Comparison of ENCODE assay signal across 19 cellular contexts in the genomic region with DNA sequence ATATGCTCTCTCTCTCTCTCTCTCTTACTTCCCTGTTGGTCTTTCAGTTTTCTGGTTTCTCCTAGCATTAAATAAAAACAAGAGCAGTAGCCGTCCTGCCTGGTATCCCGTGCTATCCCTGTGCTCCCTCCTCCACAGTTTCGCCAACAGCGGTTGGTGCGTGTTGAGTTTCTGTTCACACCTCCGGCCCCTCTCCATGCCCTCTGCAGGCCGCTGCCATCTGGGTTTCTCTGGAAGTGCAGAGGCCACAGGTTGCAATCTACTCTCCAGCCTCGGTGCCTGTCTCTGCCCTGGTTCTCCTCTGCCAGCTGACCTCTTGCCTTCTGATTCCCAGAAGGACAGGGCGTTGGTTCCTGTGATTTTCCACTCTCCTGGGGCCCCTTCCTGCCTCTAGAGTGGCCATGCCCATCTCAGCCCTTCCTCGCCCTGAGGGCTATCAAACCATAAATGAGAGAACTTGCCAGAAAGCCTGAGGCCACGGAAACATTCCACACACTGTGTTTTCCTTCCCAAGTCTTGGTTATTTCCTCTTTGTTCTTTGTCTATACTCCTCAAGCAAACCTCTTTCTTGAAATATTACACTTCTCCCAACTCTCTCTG.
DNase-seq lines count a peak whose midpoint lies in the region.
"Had no signal": no experiment of that assay in that cellular context is flagged by ENCODE, and none has a peak within 500 bp of the region (broad histone marks: within the 10 kb centered on the region; RNA-seq: fewer than 3 reads in every experiment).

No MANE protein-coding gene starts in this region.

- H3K9me3 ChIP-seq in CD4-positive, alpha-beta memory T cell (ENCODE audit: control insufficient read depth in 1 of 2, low read length in 2 of 2): no peaks in the 10 kb centered on the region
- H3K9me3 ChIP-seq in neuronal stem cell (replicated peaks in 1 of 2; ENCODE audit: control insufficient read depth in 2 of 2, insufficient read depth in 1 of 2, low read depth in 1 of 2, low read length in 2 of 2): peaks cover 0 to 3% of the 10 kb centered on the region in 2 donors
- H3K9me3 ChIP-seq: SJCRH30, testis had no signal

- H2BK5ac ChIP-seq in neuronal stem cell (ENCODE audit: low read length): no peak overlapping the region

- no peaks in the 10 kb centered on the region for H3K36me3 ChIP-seq in CD4-positive, alpha-beta memory T cell (ENCODE audit: insufficient read depth, low read length)
- no peaks in the 10 kb centered on the region for H3K36me3 ChIP-seq in neuronal stem cell (replicated peaks in 1 of 2; ENCODE audit: control insufficient read depth in 2 of 2, insufficient read depth in 2 of 2, low read length in 2 of 2)
- H3K36me3 ChIP-seq: SJCRH30 had no signal

- intact Hi-C loops in CD4-positive, alpha-beta memory T cell (cut with micrococcal nuclease): no loop called here

- no peak overlapping the region for H3K9ac ChIP-seq in neuronal stem cell (ENCODE audit: low read depth, low read length, poor library complexity)
- H3K9ac ChIP-seq: parathyroid adenoma had no signal

- CTCF ChIA-PET in CD4-positive, alpha-beta memory T cell (lab: Charles Lee; ENCODE audit: partially characterized antibody): no interaction called here

- POLR2A ChIA-PET in CD4-positive, alpha-beta memory T cell (lab: Charles Lee; ENCODE audit: partially characterized antibody): interaction anchor here (1.0 to 1.4 kb wide), 4 partner anchors 30 to 106 kb away, joined by 3 to 5 read pairs (median 4); no protein-coding TSS in a partner anchor

- no peak overlapping the region for H3K4me2 ChIP-seq in neuronal stem cell (ENCODE audit: insufficient read depth, low read length, poor library complexity, severe bottlenecking)

- H3K27ac Mint-ChIP-seq in CD4-positive, alpha-beta memory T cell: no peak overlapping the region
- H3K27ac Mint-ChIP-seq: activated CD4-positive, alpha-beta T cell treated with anti-CD3 and anti-CD28 coated beads, Interleukin-2, amount 10 ng/mL, durations not matched to agents 7 days and 5 days; memory B cell; natural killer cell treated with Interleukin-12 subunit alpha and Interleukin-12 subunit beta and Interleukin-15 and Interleukin-18, amount 100 ng/mL, for 72 hours; stimulated activated naive B cell treated with anti-CD40 and anti-IgM and Interleukin-4, amounts not matched to agents 10 μg/mL and 1 μg/mL and 100 μg/mL, for 72 hours; T-helper 1 cell treated with Interleukin-12 subunit alpha and Interleukin-12 subunit beta and Interleukin-4 antibody, amounts not matched to agents 30 μg/mL and 1 μg/mL, for 36 hours had no signal

- no peak overlapping the region for H3K23ac ChIP-seq in neuronal stem cell (ENCODE audit: low read depth, low read length, poor library complexity)

- no peak overlapping the region for H3K4me3 Mint-ChIP-seq in CD4-positive, alpha-beta memory T cell
- H3K4me3 Mint-ChIP-seq: activated CD4-positive, alpha-beta T cell treated with anti-CD3 and anti-CD28 coated beads, Interleukin-2, amount 10 ng/mL, durations not matched to agents 7 days and 5 days; memory B cell; natural killer cell treated with Interleukin-12 subunit alpha and Interleukin-12 subunit beta and Interleukin-15 and Interleukin-18, amount 100 ng/mL, for 72 hours; stimulated activated naive B cell treated with anti-CD40 and anti-IgM and Interleukin-4, amounts not matched to agents 10 μg/mL and 1 μg/mL and 100 μg/mL, for 72 hours; T-helper 1 cell treated with Interleukin-12 subunit alpha and Interleukin-12 subunit beta and Interleukin-4 antibody, amounts not matched to agents 30 μg/mL and 1 μg/mL, for 36 hours had no signal

- no peaks in the 10 kb centered on the region for H3K27me3 ChIP-seq in CD4-positive, alpha-beta memory T cell (ENCODE audit: insufficient read depth, low read length)
- peaks cover 0 to 4% (median 0%) of the 10 kb centered on the region in 3 experiments for H3K27me3 ChIP-seq in neuronal stem cell (ENCODE audit: control insufficient read depth in 3 of 3, insufficient read depth in 3 of 3, low read depth in 1 of 3, low read length in 3 of 3)
- H3K27me3 ChIP-seq: SJCRH30, testis had no signal

- H3K4me1 ChIP-seq in CD4-positive, alpha-beta memory T cell (ENCODE audit: insufficient read depth, low read length): peaks cover 58% of the 10 kb centered on the region
- peaks cover 0 to 18% of the 10 kb centered on the region in 2 donors for H3K4me1 ChIP-seq in neuronal stem cell (ENCODE audit: control insufficient read depth in 2 of 2, insufficient read depth in 1 of 2, low read depth in 1 of 2, low read length in 2 of 2)
- H3K4me1 ChIP-seq: parathyroid adenoma, testis had no signal

- H3K9me3 Mint-ChIP-seq in CD4-positive, alpha-beta memory T cell: peaks cover 0 to 2% (median 0%) of the 10 kb centered on the region in 8 donors
- H3K9me3 Mint-ChIP-seq: activated CD4-positive, alpha-beta T cell treated with anti-CD3 and anti-CD28 coated beads, Interleukin-2, amount 10 ng/mL, durations not matched to agents 7 days and 5 days; memory B cell; natural killer cell treated with Interleukin-12 subunit alpha and Interleukin-12 subunit beta and Interleukin-15 and Interleukin-18, amount 100 ng/mL, for 72 hours; T-helper 1 cell treated with Interleukin-12 subunit alpha and Interleukin-12 subunit beta and Interleukin-4 antibody, amounts not matched to agents 30 μg/mL and 1 μg/mL, for 36 hours had no signal

- WGBS in neuronal stem cell (ENCODE audit: extremely low coverage in 2 of 2, insufficient read length in 2 of 2, insufficient replicate concordance in 1 of 2), 2 donors: no CpG with 5 or more reads among the region's 11 CpGs

- no peak overlapping the region for H4K91ac ChIP-seq in neuronal stem cell (ENCODE audit: low read depth, low read length, poor library complexity)

- no peak overlapping the region for H4K8ac ChIP-seq in neuronal stem cell (ENCODE audit: low read depth, low read length)

- no peak overlapping the region for H3K4me3 ChIP-seq in CD4-positive, alpha-beta memory T cell (ENCODE audit: low read length in 2 of 2)
- no peak overlapping the region for H3K4me3 ChIP-seq in neuronal stem cell (ENCODE audit: low read length in 2 of 2)
- H3K4me3 ChIP-seq: SJCRH30, testis had no signal

- H3K27me3 Mint-ChIP-seq in CD4-positive, alpha-beta memory T cell: no peaks in the 10 kb centered on the region
- H3K27me3 Mint-ChIP-seq: activated CD4-positive, alpha-beta T cell treated with anti-CD3 and anti-CD28 coated beads, Interleukin-2, amount 10 ng/mL, durations not matched to agents 7 days and 5 days; natural killer cell treated with Interleukin-12 subunit alpha and Interleukin-12 subunit beta and Interleukin-15 and Interleukin-18, amount 100 ng/mL, for 72 hours had no signal

- no peaks in the 10 kb centered on the region for H3K79me1 ChIP-seq in neuronal stem cell (ENCODE audit: low read depth, low read length)

- H2BK120ac ChIP-seq in neuronal stem cell (ENCODE audit: low read depth, low read length): peak overlapping the region; percentile 4

- no peak overlapping the region for H3K4ac ChIP-seq in neuronal stem cell (ENCODE audit: low read length)

- H3K27ac ChIP-seq in CD4-positive, alpha-beta memory T cell (ENCODE audit: low read depth, low read length): peak overlapping the region; percentile 42
- no peak overlapping the region for H3K27ac ChIP-seq in neuronal stem cell (replicated peaks; ENCODE audit: low read length)
- H3K27ac ChIP-seq: parathyroid adenoma, SJCRH30, testis had no signal

- H2BK15ac ChIP-seq in neuronal stem cell (ENCODE audit: low read length): peak overlapping the region; percentile 2

- no peaks in the 10 kb centered on the region for H3K36me3 Mint-ChIP-seq in CD4-positive, alpha-beta memory T cell
- H3K36me3 Mint-ChIP-seq: memory B cell; natural killer cell treated with Interleukin-12 subunit alpha and Interleukin-12 subunit beta and Interleukin-15 and Interleukin-18, amount 100 ng/mL, for 72 hours; stimulated activated naive B cell treated with anti-CD40 and anti-IgM and Interleukin-4, amounts not matched to agents 10 μg/mL and 1 μg/mL and 100 μg/mL, for 72 hours had no signal

- DNase-seq in CD4-positive, alpha-beta memory T cell: no peak
- DNase-seq in M059J (ENCODE audit: low read depth): peak; percentile 78
- peak; percentile 6 for DNase-seq in dermis blood vessel endothelial cell
- DNase-seq in neuronal stem cell (ENCODE audit: low spot score): no peak
- no peak for DNase-seq in GDM1 (lab: John Stamatoyannopoulos, UW)
- DNase-seq in NCI-H748 treated with DMSO at 0.1 percent for 48 hours (lab: John Stamatoyannopoulos, UW): no peak
- no peak for DNase-seq in COR-L47 (lab: John Stamatoyannopoulos, UW)
- DNase-seq: foreskin fibroblast; NCI-H2107; NCI-H69; stimulated activated CD4-positive, alpha-beta T cell treated with anti-CD3 and anti-CD28 coated beads, Interleukin-1b, Interleukin-23, amount 100 ng/mL, for 48 hours; stimulated activated naive B cell treated with anti-CD40 and anti-IgM and Interleukin-4, amounts not matched to agents 10 μg/mL and 1 μg/mL and 100 μg/mL, for 72 hours; testis had no signal

- H2BK12ac ChIP-seq in neuronal stem cell (ENCODE audit: low read length): no peak overlapping the region

- no peak overlapping the region for H2AFZ ChIP-seq in neuronal stem cell (ENCODE audit: low read length)
- H2AFZ ChIP-seq: parathyroid adenoma had no signal

- H3K4me1 Mint-ChIP-seq in CD4-positive, alpha-beta memory T cell: peaks cover 0 to 14% (median 10%) of the 10 kb centered on the region in 4 donors

- H3K14ac ChIP-seq in neuronal stem cell (ENCODE audit: low read length): no peak overlapping the region

- peak overlapping the region; percentile 38 for H2AK5ac ChIP-seq in neuronal stem cell (ENCODE audit: low read depth, low read length)

- H3K18ac ChIP-seq in neuronal stem cell (ENCODE audit: low read length): peak overlapping the region; percentile 61

Comparison
In these comparisons a context has a peak if more than half of its experiments do, and no peak if none do; other contexts are left out.
1. DNase-seq: peak in M059J (single experiment) and dermis blood vessel endothelial cell (single experiment); none in CD4-positive, alpha-beta memory T cell (0 of 5), neuronal stem cell (single experiment), GDM1 (single experiment), NCI-H748 treated with DMSO at 0.1 percent for 48 hours (single experiment) and COR-L47 (single experiment).